ENCODE assay signal across 8 cellular contexts in genomic region chr5:150846651-150847333, GRCh38. TPM values are rescaled to one million over a fixed set of nuclear protein-coding genes. Genes with fewer than 3 reads are reported as not detected.
DNase-seq lines count a peak whose midpoint lies in the region; ATAC-seq and TF ChIP-seq lines count a peak whose summit lies in the region.

No MANE protein-coding gene starts in this region.

- 42 to 48% methylated on average over 22 of the region's 22 CpGs for WGBS in lung, 2 donors

- intact Hi-C loops in dendritic cell treated with granulocyte-macrophage colony-stimulating factor and Interleukin-4, amounts not matched to agents 40 ng/mL and 50 ng/mL, for 4 days (cut with micrococcal nuclease) = loop anchor here (1.0 kb wide), 2 partner anchors 45 to 286 kb away; no protein-coding TSS in a partner anchor

- H3K27ac Mint-ChIP-seq in dendritic cell treated with granulocyte-macrophage colony-stimulating factor and Interleukin-4, amounts not matched to agents 40 ng/mL and 50 ng/mL, for 4 days = no peak overlapping the region

- H3K9me3 Mint-ChIP-seq in dendritic cell treated with granulocyte-macrophage colony-stimulating factor and Interleukin-4, amounts not matched to agents 40 ng/mL and 50 ng/mL, for 4 days = no peaks in the 10 kb centered on the region

- no peaks in the 10 kb centered on the region for H3K27me3 ChIP-seq in lung (ENCODE audit: control insufficient read depth, insufficient read depth)

- no peaks in the 10 kb centered on the region for H3K4me1 ChIP-seq in lung (ENCODE audit: control insufficient read depth in 2 of 2, insufficient read depth in 2 of 2, low read length in 2 of 2)

- peak; percentile 95 for ATAC-seq in GM19455 (IDR thresholded peaks at IDR 0.05; ENCODE audit: unreplicated experiment)
- ATAC-seq in HG03460 (IDR thresholded peaks at IDR 0.05; ENCODE audit: unreplicated experiment) = peak; percentile 96
- ATAC-seq in lung (ENCODE audit: insufficient read depth, low FRiP score) = peak; percentile 93

- no peaks in the 10 kb centered on the region for H3K36me3 ChIP-seq in lung (ENCODE audit: control insufficient read depth in 2 of 2, insufficient read depth in 2 of 2, low read length in 2 of 2)

- DNase-seq in Caki2 (ENCODE audit: low read depth) (peak; percentile 55), NCI-H510A (lab: John Stamatoyannopoulos, UW) (peak; percentile 30), lung (ENCODE audit: low spot score) (peak; percentile 49)
- DNase-seq in activated CD4-positive, alpha-beta T cell treated with anti-CD3 and anti-CD28 coated beads for 24 hours (ENCODE audit: low read depth in 2 of 2) = peak; percentile 28 to 49
- DNase-seq in stimulated activated CD8-positive, alpha-beta memory T cell treated with anti-CD3 and anti-CD28 coated beads, Interleukin-2, amount 100 ng/mL, for 48 hours (ENCODE audit: low read depth in 2 of 2) = peak; percentile 10 to 42

- peaks cover 0 to 4% of the 10 kb centered on the region in 2 donors for H3K9me3 ChIP-seq in lung (ENCODE audit: control insufficient read depth in 2 of 2, insufficient read depth in 1 of 2, low read length in 1 of 2)

- H3K4me3 ChIP-seq in lung = no peak overlapping the region

- no peak overlapping the region for H3K27ac ChIP-seq in lung (ENCODE audit: low read depth in 1 of 2, low read length in 1 of 2)

- peaks cover 10% of the 10 kb centered on the region for H3K4me1 Mint-ChIP-seq in dendritic cell treated with granulocyte-macrophage colony-stimulating factor and Interleukin-4, amounts not matched to agents 40 ng/mL and 50 ng/mL, for 4 days (ENCODE audit: low read depth)

- peak overlapping the region; percentile 30 for H3K4me3 Mint-ChIP-seq in dendritic cell treated with granulocyte-macrophage colony-stimulating factor and Interleukin-4, amounts not matched to agents 40 ng/mL and 50 ng/mL, for 4 days

- in situ Hi-C loops in Caki2 (cut with HindIII; ENCODE audit: low pct_unique_long_range_greater_than_20kb, low sequenced_read_pairs) = no loop called here

- no peaks in the 10 kb centered on the region for H3K36me3 Mint-ChIP-seq in dendritic cell treated with granulocyte-macrophage colony-stimulating factor and Interleukin-4, amounts not matched to agents 40 ng/mL and 50 ng/mL, for 4 days (ENCODE audit: low read depth)

- peaks cover 5% of the 10 kb centered on the region for H3K27me3 Mint-ChIP-seq in dendritic cell treated with granulocyte-macrophage colony-stimulating factor and Interleukin-4, amounts not matched to agents 40 ng/mL and 50 ng/mL, for 4 days

- TF ChIP-seq CTCF in lung (IDR thresholded peaks at IDR 0.05; ENCODE audit: control extremely low read depth, extremely low read depth) = peak; percentile 74

RNA-seq across cellular contexts. Expression of gene IRGM, which starts 0.5 kb away (rescaled TPM):
- not detected in 2 replicates for total RNA-seq in Caki2 (2014; rRNA removed; shearing (Covaris generic); ENCODE audit: low replicate concordance)
- total RNA-seq in lung = not detected
- polyA plus RNA-seq in lung = under 1 TPM in 1 of 2 donors, not detected in 1; 0.25 TPM

RNA-seq across cellular contexts. Expression of gene ZNF300, which starts 58.0 kb away (rescaled TPM):
- total RNA-seq in Caki2 (2014; rRNA removed; shearing (Covaris generic); ENCODE audit: low replicate concordance) = 0.61 and 2.4 TPM in 2 replicates
- 10 to 100 TPM in 1 of 2 donors, 1 to 10 TPM in 1; 2.5 to 11.3 TPM for total RNA-seq in lung
- 1 to 10 TPM; 1.8 to 3.4 TPM for polyA plus RNA-seq in lung
